Comparison of ENCODE assay signal across 1 cellular context in genomic region chr2:47172156-47172921, GRCh38.
TF ChIP-seq lines count a peak whose summit lies in the region.

No MANE protein-coding gene starts in this region.

TF ChIP-seq in A549, 52 proteins besides CTCF, POLR2A, EP300 and RAD21 (continued from another document):
- no peak for TF ChIP-seq ATOH8 (CRISPR knock-in tag; IDR thresholded peaks at IDR 0.05; ENCODE audit: low read depth)
- TF ChIP-seq RNF2 (IDR thresholded peaks at IDR 0.05; ENCODE audit: borderline replicate concordance, low read depth): no peak
- TF ChIP-seq ZSCAN20 (CRISPR knock-in tag; IDR thresholded peaks at IDR 0.05): no peak
- TF ChIP-seq NPAS2 (CRISPR knock-in tag; IDR thresholded peaks at IDR 0.05; ENCODE audit: borderline replicate concordance): no peak
- peak; percentile 13; the same call in 1 of the 2 replicates for TF ChIP-seq MAX (IDR thresholded peaks at IDR 0.05)
- no peak for TF ChIP-seq E2F6 (IDR thresholded peaks at IDR 0.05; ENCODE audit: borderline replicate concordance, low read depth)
- TF ChIP-seq KDM5A (IDR thresholded peaks at IDR 0.05): no peak
- TF ChIP-seq POLR2AphosphoS2 (conservative IDR thresholded peaks at IDR 0.05; ENCODE audit: low read length): no peak
- TF ChIP-seq MYC (IDR thresholded peaks at IDR 0.05; ENCODE audit: borderline replicate concordance, low read length): no peak
- peak; percentile 44; the same call in 1 of the 2 replicates for TF ChIP-seq FOSB (CRISPR knock-in tag; IDR thresholded peaks at IDR 0.05)
- no peak for TF ChIP-seq HEYL (CRISPR knock-in tag; IDR thresholded peaks at IDR 0.05)
- no peak for TF ChIP-seq CHD2 (IDR thresholded peaks at IDR 0.05; ENCODE audit: low read length, partially characterized antibody)
- TF ChIP-seq KDM1A (IDR thresholded peaks at IDR 0.05; ENCODE audit: low read depth): no peak
- TF ChIP-seq TFCP2L1 (CRISPR knock-in tag; IDR thresholded peaks at IDR 0.05): no peak
- TF ChIP-seq MAZ (IDR thresholded peaks at IDR 0.05; ENCODE audit: borderline replicate concordance, low read depth, low read length): no peak
- peak; percentile 75; the same call in 1 of the 2 replicates for TF ChIP-seq HOXA7 (CRISPR knock-in tag; IDR thresholded peaks at IDR 0.05)
- TF ChIP-seq MAFK (IDR thresholded peaks at IDR 0.05; ENCODE audit: partially characterized antibody): no peak
- no peak for TF ChIP-seq FOXS1 (CRISPR knock-in tag; IDR thresholded peaks at IDR 0.05)
- TF ChIP-seq NFE2L2 (conservative IDR thresholded peaks at IDR 0.05; ENCODE audit: low read length): no peak
- TF ChIP-seq HOXB5 (CRISPR knock-in tag; IDR thresholded peaks at IDR 0.05): no peak
TF ChIP-seq in A549: peak in this region for 7.
